In the genomic region with DNA sequence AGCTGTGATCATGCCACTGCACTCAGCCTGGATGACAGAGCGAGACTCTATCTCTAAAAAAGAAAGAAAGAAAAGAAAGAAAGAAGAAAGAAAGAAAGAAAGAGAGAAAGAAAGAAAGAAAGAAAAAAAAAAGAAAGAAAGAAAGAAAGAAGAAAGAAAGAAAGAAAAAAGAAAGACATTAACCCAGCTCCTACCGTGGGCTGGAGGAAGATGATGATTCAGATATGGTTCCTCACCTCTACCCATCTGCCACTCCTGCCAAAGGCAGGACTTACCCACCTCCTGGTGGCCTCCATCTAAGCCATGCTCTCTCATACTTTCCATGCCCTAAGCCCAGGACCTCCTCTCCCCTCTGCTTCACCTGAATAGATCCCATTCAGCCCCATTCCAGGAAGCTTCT, we compare ENCODE assay signal across 18 cellular contexts.
DNase-seq lines count a peak whose midpoint lies in the region; ATAC-seq and TF ChIP-seq lines count a peak whose summit lies in the region.
"Had no signal": no experiment of that assay in that cellular context is flagged by ENCODE, and none has a peak within 500 bp of the region (broad histone marks: within the 10 kb centered on the region; RNA-seq: fewer than 3 reads in every experiment).

No MANE protein-coding gene starts in this region.

- no peak overlapping the region for H3K27ac ChIP-seq in neural progenitor cell
- H3K27ac ChIP-seq: BLaER1 had no signal

- H3K4me1 ChIP-seq in neural progenitor cell = peaks cover 13% of the 10 kb centered on the region

- H3K27me3 Mint-ChIP-seq in activated CD8-positive, alpha-beta T cell treated with anti-CD3 and anti-CD28 coated beads for 36 hours = peaks cover 19% of the 10 kb centered on the region
- peaks cover 35% of the 10 kb centered on the region for H3K27me3 Mint-ChIP-seq in activated CD8-positive, alpha-beta T cell treated with anti-CD3 and anti-CD28 coated beads, Interleukin-2, amount 10 ng/mL, durations not matched to agents 7 days and 5 days (ENCODE audit: low read depth)
- peaks cover 40% of the 10 kb centered on the region for H3K27me3 Mint-ChIP-seq in activated naive CD8-positive, alpha-beta T cell treated with anti-CD3 and anti-CD28 coated beads, Interleukin-2, amount 50 U/mL, for 24 hours
- peaks cover 17% of the 10 kb centered on the region for H3K27me3 Mint-ChIP-seq in neural progenitor cell (ENCODE audit: insufficient read depth, low read depth)

- no peaks in the 10 kb centered on the region for H3K79me2 ChIP-seq in neural progenitor cell (ENCODE audit: low read depth)

- H3K4me2 ChIP-seq in neural progenitor cell = no peak overlapping the region
- H3K4me2 ChIP-seq: BLaER1 had no signal

- H3K9me3 Mint-ChIP-seq in activated CD8-positive, alpha-beta T cell treated with anti-CD3 and anti-CD28 coated beads for 36 hours = peaks cover 3% of the 10 kb centered on the region
- H3K9me3 Mint-ChIP-seq in activated CD8-positive, alpha-beta T cell treated with anti-CD3 and anti-CD28 coated beads, Interleukin-2, amount 10 ng/mL, durations not matched to agents 7 days and 5 days (ENCODE audit: insufficient read depth) = no peaks in the 10 kb centered on the region
- no peaks in the 10 kb centered on the region for H3K9me3 Mint-ChIP-seq in activated naive CD8-positive, alpha-beta T cell treated with anti-CD3 and anti-CD28 coated beads, Interleukin-2, amount 50 U/mL, for 24 hours
- peaks cover 5% of the 10 kb centered on the region for H3K9me3 Mint-ChIP-seq in neural progenitor cell
- H3K9me3 Mint-ChIP-seq: CD14-positive monocyte, HFFc6 had no signal

- peaks cover 5% of the 10 kb centered on the region for H3K27me3 ChIP-seq in neural progenitor cell
- H3K27me3 ChIP-seq: BLaER1 had no signal

- no peaks in the 10 kb centered on the region for H3K36me3 Mint-ChIP-seq in activated CD8-positive, alpha-beta T cell treated with anti-CD3 and anti-CD28 coated beads for 36 hours (ENCODE audit: low read depth)
- H3K36me3 Mint-ChIP-seq in activated CD8-positive, alpha-beta T cell treated with anti-CD3 and anti-CD28 coated beads, Interleukin-2, amount 10 ng/mL, durations not matched to agents 7 days and 5 days (ENCODE audit: low read depth) = no peaks in the 10 kb centered on the region
- H3K36me3 Mint-ChIP-seq in activated naive CD8-positive, alpha-beta T cell treated with anti-CD3 and anti-CD28 coated beads, Interleukin-2, amount 50 U/mL, for 24 hours (ENCODE audit: low read depth) = peaks cover 2% of the 10 kb centered on the region
- no peaks in the 10 kb centered on the region for H3K36me3 Mint-ChIP-seq in neural progenitor cell
- H3K36me3 Mint-ChIP-seq: CD14-positive monocyte; CD4-positive, alpha-beta memory T cell had no signal

- no peaks in the 10 kb centered on the region for H3F3A ChIP-seq in neural progenitor cell (ENCODE audit: low read depth)

- H3K4me3 Mint-ChIP-seq in activated CD8-positive, alpha-beta T cell treated with anti-CD3 and anti-CD28 coated beads for 36 hours = no peak overlapping the region
- no peak overlapping the region for H3K4me3 Mint-ChIP-seq in activated CD8-positive, alpha-beta T cell treated with anti-CD3 and anti-CD28 coated beads, Interleukin-2, amount 10 ng/mL, durations not matched to agents 7 days and 5 days
- H3K4me3 Mint-ChIP-seq in activated naive CD8-positive, alpha-beta T cell treated with anti-CD3 and anti-CD28 coated beads, Interleukin-2, amount 50 U/mL, for 24 hours = no peak overlapping the region
- no peak overlapping the region for H3K4me3 Mint-ChIP-seq in neural progenitor cell
- H3K4me3 Mint-ChIP-seq: CD4-positive, alpha-beta memory T cell; HFFc6 had no signal

- H3K36me3 ChIP-seq in neural progenitor cell = no peaks in the 10 kb centered on the region
- H3K36me3 ChIP-seq: BLaER1 had no signal

- CTCF ChIA-PET in activated CD8-positive, alpha-beta T cell treated with anti-CD3 and anti-CD28 coated beads for 36 hours (lab: Charles Lee) = no interaction called here
- CTCF ChIA-PET in activated CD8-positive, alpha-beta T cell treated with anti-CD3 and anti-CD28 coated beads, Interleukin-2, amount 10 ng/mL, durations not matched to agents 7 days and 5 days (lab: Charles Lee) = no interaction called here

- intact Hi-C loops in activated CD8-positive, alpha-beta T cell treated with anti-CD3 and anti-CD28 coated beads for 36 hours (cut with micrococcal nuclease) = no loop called here

- no peaks in the 10 kb centered on the region for H4K20me1 ChIP-seq in neural progenitor cell (ENCODE audit: low read depth)
- H4K20me1 ChIP-seq: BLaER1 had no signal

- H3K9ac ChIP-seq in neural progenitor cell = no peak overlapping the region
- H3K9ac ChIP-seq: BLaER1 had no signal

- no peak for TF ChIP-seq CTCF in activated CD8-positive, alpha-beta T cell treated with anti-CD3 and anti-CD28 coated beads for 36 hours (IDR thresholded peaks at IDR 0.05)
- no peak for TF ChIP-seq CTCF in neural progenitor cell (IDR thresholded peaks at IDR 0.05)

- H3K9me3 ChIP-seq in neural progenitor cell (ENCODE audit: low read depth) = no peaks in the 10 kb centered on the region
- H3K9me3 ChIP-seq: BLaER1 had no signal

- POLR2A ChIA-PET in activated CD8-positive, alpha-beta T cell treated with anti-CD3 and anti-CD28 coated beads for 36 hours (lab: Charles Lee) = no interaction called here
- POLR2A ChIA-PET in activated CD8-positive, alpha-beta T cell treated with anti-CD3 and anti-CD28 coated beads, Interleukin-2, amount 10 ng/mL, durations not matched to agents 7 days and 5 days (lab: Charles Lee) = no interaction called here

- DNase-seq in activated CD8-positive, alpha-beta T cell treated with anti-CD3 and anti-CD28 coated beads for 36 hours = no peak
- DNase-seq in activated CD8-positive, alpha-beta T cell treated with anti-CD3 and anti-CD28 coated beads, Interleukin-2, amount 10 ng/mL, durations not matched to agents 7 days and 5 days = no peak
- no peak for DNase-seq in activated naive CD8-positive, alpha-beta T cell treated with anti-CD3 and anti-CD28 coated beads, Interleukin-2, amount 50 U/mL, for 24 hours
- DNase-seq in neural progenitor cell (ENCODE audit: low spot score) (no peak), OCI-M1 (lab: John Stamatoyannopoulos, UW) (no peak)
- no peak for DNase-seq in stimulated activated CD4-positive, alpha-beta T cell treated with anti-CD3 and anti-CD28 coated beads, Interleukin-12 subunit alpha, Interleukin-12 subunit beta, amount 100 ng/mL, for 4 hours
- DNase-seq: 8988T; CD4-positive, alpha-beta memory T cell; DMS153; DMS79; GF-D8; HCEC 1CT; HFFc6; IMR-90 had no signal

- peaks cover 8% of the 10 kb centered on the region for H3K4me1 Mint-ChIP-seq in activated CD8-positive, alpha-beta T cell treated with anti-CD3 and anti-CD28 coated beads for 36 hours (ENCODE audit: low read depth)
- no peaks in the 10 kb centered on the region for H3K4me1 Mint-ChIP-seq in activated CD8-positive, alpha-beta T cell treated with anti-CD3 and anti-CD28 coated beads, Interleukin-2, amount 10 ng/mL, durations not matched to agents 7 days and 5 days (ENCODE audit: low read depth)
- peaks cover 19% of the 10 kb centered on the region for H3K4me1 Mint-ChIP-seq in activated naive CD8-positive, alpha-beta T cell treated with anti-CD3 and anti-CD28 coated beads, Interleukin-2, amount 50 U/mL, for 24 hours
- peaks cover 24% of the 10 kb centered on the region for H3K4me1 Mint-ChIP-seq in neural progenitor cell
- H3K4me1 Mint-ChIP-seq: CD14-positive monocyte; CD4-positive, alpha-beta memory T cell had no signal

- peak; percentile 53 for ATAC-seq in activated CD8-positive, alpha-beta T cell treated with anti-CD3 and anti-CD28 coated beads for 36 hours
- no peak for ATAC-seq in activated CD8-positive, alpha-beta T cell treated with anti-CD3 and anti-CD28 coated beads, Interleukin-2, amount 10 ng/mL, durations not matched to agents 7 days and 5 days
- ATAC-seq in activated naive CD8-positive, alpha-beta T cell treated with anti-CD3 and anti-CD28 coated beads, Interleukin-2, amount 50 U/mL, for 24 hours = peak; percentile 75
- ATAC-seq in GM18907 (IDR thresholded peaks at IDR 0.05; ENCODE audit: unreplicated experiment) = no peak
- ATAC-seq: GM12878 had no signal

- H3K27ac Mint-ChIP-seq in activated CD8-positive, alpha-beta T cell treated with anti-CD3 and anti-CD28 coated beads for 36 hours = no peak overlapping the region
- H3K27ac Mint-ChIP-seq in activated CD8-positive, alpha-beta T cell treated with anti-CD3 and anti-CD28 coated beads, Interleukin-2, amount 10 ng/mL, durations not matched to agents 7 days and 5 days = no peak overlapping the region
- H3K27ac Mint-ChIP-seq in activated naive CD8-positive, alpha-beta T cell treated with anti-CD3 and anti-CD28 coated beads, Interleukin-2, amount 50 U/mL, for 24 hours = no peak overlapping the region
- peak overlapping the region; percentile 19 for H3K27ac Mint-ChIP-seq in neural progenitor cell
- H3K27ac Mint-ChIP-seq: CD14-positive monocyte; CD4-positive, alpha-beta memory T cell; HFFc6 had no signal

- H3K4me3 ChIP-seq in neural progenitor cell = no peak overlapping the region
- H3K4me3 ChIP-seq: BLaER1, GM12878 had no signal

- H2AFZ ChIP-seq in neural progenitor cell (replicated peaks) = no peak overlapping the region

Comparison
In these comparisons a context has a peak if more than half of its experiments do, and no peak if none do; other contexts are left out.
1. ATAC-seq: peak in activated CD8-positive, alpha-beta T cell treated with anti-CD3 and anti-CD28 coated beads for 36 hours (single experiment) and activated naive CD8-positive, alpha-beta T cell treated with anti-CD3 and anti-CD28 coated beads, Interleukin-2, amount 50 U/mL, for 24 hours (single experiment); none in activated CD8-positive, alpha-beta T cell treated with anti-CD3 and anti-CD28 coated beads, Interleukin-2, amount 10 ng/mL, durations not matched to agents 7 days and 5 days (single experiment) and GM18907 (single experiment).